11 cellular contexts compared by ENCODE assay signal in the genomic region with DNA sequence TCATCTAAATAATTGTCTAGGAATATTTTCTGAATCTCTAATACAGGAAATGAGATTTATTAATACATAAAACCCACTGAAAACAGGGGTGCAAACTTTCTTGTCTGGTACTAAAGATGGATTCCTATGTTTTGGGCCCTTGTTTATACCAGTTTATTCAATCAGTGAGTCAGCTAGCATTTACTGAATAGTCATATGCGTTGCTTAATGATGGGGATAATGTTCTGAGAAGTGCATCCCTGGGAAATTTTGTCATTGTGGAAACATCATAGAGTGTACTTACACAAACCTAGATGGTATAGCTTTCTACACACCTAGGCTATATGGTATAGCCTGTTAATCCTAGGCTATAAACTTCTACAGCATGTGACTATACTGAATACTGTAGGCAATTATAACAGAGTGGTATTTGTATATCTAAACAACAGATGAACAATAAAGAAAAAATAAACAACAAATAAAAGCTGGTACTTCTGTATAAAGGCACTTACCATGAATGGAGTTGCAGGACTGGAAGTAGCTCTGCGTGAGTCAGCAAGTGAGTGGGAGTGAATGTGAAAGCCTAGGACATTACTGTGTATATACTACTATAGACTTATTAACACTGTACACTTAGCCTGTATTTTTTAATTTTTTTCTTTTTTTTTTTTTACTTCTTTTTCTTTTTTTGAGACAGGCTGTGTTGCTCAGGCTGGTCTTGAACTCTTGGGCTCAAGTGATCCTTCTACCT.
DNase-seq lines count a peak whose midpoint lies in the region; ATAC-seq and TF ChIP-seq lines count a peak whose summit lies in the region.
"Had no signal": no experiment of that assay in that cellular context is flagged by ENCODE, and none has a peak within 500 bp of the region (broad histone marks: within the 10 kb centered on the region; RNA-seq: fewer than 3 reads in every experiment).

No MANE protein-coding gene starts in this region.

- DNase-seq in COLO829 (ENCODE audit: low spot score), result peak; percentile 8
- peak; percentile 85 for DNase-seq in IMR-90
- DNase-seq in astrocyte of the spinal cord (ENCODE audit: low read depth, low spot score), result peak; percentile 44
- peak; percentile 17 for DNase-seq in kidney tubule cell (ENCODE audit: low spot score)
- DNase-seq in SKM-1 treated with dmso at 0.1 percent for 144 hours (lab: John Stamatoyannopoulos, UW; ENCODE audit: unreplicated experiment), result no peak
- no peak for DNase-seq in dedifferentiated amniotic fluid mesenchymal stem cell (ENCODE audit: extremely low spot score)
- DNase-seq: NCI-H2107, right lobe of liver had no signal

- H4K8ac ChIP-seq in IMR-90 (ENCODE audit: low read depth in 2 of 2, low read length in 2 of 2), result no peak overlapping the region

- POLR2A ChIA-PET in IMR-90 (lab: Charles Lee; ENCODE audit: unreplicated experiment), result interaction anchor here (0.8 kb wide), 1 partner anchor 13 kb away, joined by 13 read pairs; no protein-coding TSS in a partner anchor

- peaks cover 14 to 48% of the 10 kb centered on the region in 2 experiments for H3K79me1 ChIP-seq in IMR-90 (ENCODE audit: low read depth in 1 of 2, low read length in 2 of 2)

- H3K9me1 ChIP-seq in IMR-90 (ENCODE audit: insufficient read depth, low read length), result peaks cover 15% of the 10 kb centered on the region

- no peak overlapping the region for H3K56ac ChIP-seq in IMR-90 (ENCODE audit: extremely low read depth, insufficient read depth, low read length)

- H3K4me2 ChIP-seq in IMR-90 (ENCODE audit: low read depth, low read length), result no peak overlapping the region

- in situ Hi-C loops in IMR-90 (cut with MboI; ENCODE audit: low sequenced_read_pairs) (no loop called here), astrocyte of the spinal cord (cut with HindIII; ENCODE audit: low sequenced_read_pairs) (no loop called here)

- TF ChIP-seq RAD21 in IMR-90 (IDR thresholded peaks at IDR 0.05; ENCODE audit: low read length), result no peak

- intact Hi-C loops in IMR-90 (cut with micrococcal nuclease), result loop anchor here (5.0 kb wide), 2 partner anchors 49 to 74 kb away; a partner anchor contains a TSS

- no peak overlapping the region for H3K14ac ChIP-seq in IMR-90 (replicated peaks; ENCODE audit: low read depth, low read length)

- H3K27ac ChIP-seq in IMR-90 (ENCODE audit: insufficient read depth, low read length), result peak overlapping the region; percentile 42; the same call in 1 of the 2 replicates
- H3K27ac ChIP-seq: right lobe of liver, SK-N-MC had no signal

- no TSS peak for BruUV-seq in IMR-90 (replicated peaks; lab: Mats Ljungman, UMichigan)

- ATAC-seq in IMR-90 (ENCODE audit: low read depth), result peak; percentile 80
- ATAC-seq in HG02852 (IDR thresholded peaks at IDR 0.05; ENCODE audit: unreplicated experiment), result no peak

- CTCF ChIA-PET in IMR-90 (lab: Yijun Ruan, JAX), result interaction anchor here (0.7 to 0.9 kb wide), 2 partner anchors 19 to 865 kb away, joined by 3 read pairs; no protein-coding TSS in a partner anchor

- no peak for TF ChIP-seq CTCF in IMR-90 (conservative IDR thresholded peaks at IDR 0.05; ENCODE audit: low read depth, low read length)
- TF ChIP-seq CTCF in astrocyte of the spinal cord (IDR thresholded peaks at IDR 0.05; ENCODE audit: low read depth, low read length), result no peak

- dilution Hi-C loops in IMR-90 (cut with HindIII; ENCODE audit: low sequenced_read_pairs, unreplicated experiment), result no loop called here

- no peak overlapping the region for H2AK9ac ChIP-seq in IMR-90 (replicated peaks; ENCODE audit: low read depth, low read length, poor library complexity)

- H3K9me3 ChIP-seq in IMR-90 (ENCODE audit: control insufficient read depth, insufficient read depth, low read length), result no peaks in the 10 kb centered on the region
- H3K9me3 ChIP-seq: right lobe of liver had no signal

- H4K5ac ChIP-seq in IMR-90 (ENCODE audit: low read depth, low read length), result no peak overlapping the region

- H3K36me3 ChIP-seq in IMR-90 (ENCODE audit: control insufficient read depth, insufficient read depth, low read length), result peaks cover 2% of the 10 kb centered on the region; the same call in 1 of the 2 replicates

- H3K4me3 ChIP-seq in IMR-90 (ENCODE audit: insufficient read depth, low read depth, low read length) (no peak overlapping the region), astrocyte of the spinal cord (ENCODE audit: low read depth, low read length) (no peak overlapping the region)
- H3K4me3 ChIP-seq: lung, right lobe of liver, SK-N-MC had no signal

- H3K18ac ChIP-seq in IMR-90 (ENCODE audit: low read depth, low read length), result no peak overlapping the region

- H4K91ac ChIP-seq in IMR-90 (ENCODE audit: insufficient read depth, low read depth, low read length), result no peak overlapping the region

- no peak for TF ChIP-seq POLR2A in IMR-90 (IDR thresholded peaks at IDR 0.05; ENCODE audit: low read depth, low read length)

- no peak overlapping the region for H2BK120ac ChIP-seq in IMR-90 (ENCODE audit: low read depth, low read length)

- H2AFZ ChIP-seq in IMR-90 (replicated peaks; ENCODE audit: low read length, poor library complexity), result no peak overlapping the region

- H4K20me1 ChIP-seq in IMR-90 (ENCODE audit: insufficient read depth, low read length), result peaks cover 9% of the 10 kb centered on the region

- no CpG with 5 or more reads among the region's 2 CpGs for WGBS in IMR-90 (ENCODE audit: extremely low coverage in 2 of 2, insufficient read length in 1 of 2), 2 experiments

- H3K9ac ChIP-seq in IMR-90 (ENCODE audit: low read depth, low read length), result no peak overlapping the region

- H3K4me1 ChIP-seq in IMR-90 (ENCODE audit: control insufficient read depth, insufficient read depth, low read length), result peaks cover 9% of the 10 kb centered on the region
- H3K4me1 ChIP-seq: right lobe of liver had no signal

- no peak overlapping the region for H2BK20ac ChIP-seq in IMR-90 (ENCODE audit: low read depth, low read length)

- H3K23ac ChIP-seq in IMR-90 (ENCODE audit: low read depth, low read length), result no peak overlapping the region

- H2BK5ac ChIP-seq in IMR-90 (ENCODE audit: low read depth, low read length, poor library complexity, severe bottlenecking), result peak overlapping the region; percentile 84

- no peaks in the 10 kb centered on the region for H3K27me3 ChIP-seq in IMR-90 (ENCODE audit: control insufficient read depth, insufficient read depth, low read length)
- H3K27me3 ChIP-seq: right lobe of liver had no signal

- no peak overlapping the region for H2AK5ac ChIP-seq in IMR-90 (ENCODE audit: low read depth, low read length)

- no peak overlapping the region for H2BK15ac ChIP-seq in IMR-90 (ENCODE audit: low read depth, low read length)

- 0 out of 2 replicates have a peak overlapping the region, but pooled peaks have one; percentile 33 for H3K4ac ChIP-seq in IMR-90 (ENCODE audit: low read depth, low read length)

TF ChIP-seq in IMR-90, 13 proteins besides CTCF, POLR2A, EP300 and RAD21:
- TF ChIP-seq NFE2L2 (IDR thresholded peaks at IDR 0.05; ENCODE audit: low read depth, low read length) (peak; percentile 23; the same call in 1 of the 2 replicates), MAFK (IDR thresholded peaks at IDR 0.05; ENCODE audit: low read depth, low read length) (0 out of 2 replicates have a peak, but pooled peaks have one; percentile 6), CEBPB (IDR thresholded peaks at IDR 0.05; ENCODE audit: low read depth, low read length) (peak; percentile 96), RFX5 (IDR thresholded peaks at IDR 0.05; ENCODE audit: low read depth, low read length) (no peak), FOS (IDR thresholded peaks at IDR 0.05; ENCODE audit: low read depth, low read length) (peak; percentile 86), CHD1 (IDR thresholded peaks at IDR 0.05; ENCODE audit: low read depth, low read length) (no peak)

Comparison
In these comparisons a context has a peak if more than half of its experiments do, and no peak if none do; other contexts are left out.
1. DNase-seq: peak in COLO829 (single experiment), IMR-90 (single experiment), astrocyte of the spinal cord (single experiment) and kidney tubule cell (single experiment); none in SKM-1 treated with dmso at 0.1 percent for 144 hours (single experiment) and dedifferentiated amniotic fluid mesenchymal stem cell (single experiment).